20 cellular contexts compared by ENCODE assay signal in the genomic region with DNA sequence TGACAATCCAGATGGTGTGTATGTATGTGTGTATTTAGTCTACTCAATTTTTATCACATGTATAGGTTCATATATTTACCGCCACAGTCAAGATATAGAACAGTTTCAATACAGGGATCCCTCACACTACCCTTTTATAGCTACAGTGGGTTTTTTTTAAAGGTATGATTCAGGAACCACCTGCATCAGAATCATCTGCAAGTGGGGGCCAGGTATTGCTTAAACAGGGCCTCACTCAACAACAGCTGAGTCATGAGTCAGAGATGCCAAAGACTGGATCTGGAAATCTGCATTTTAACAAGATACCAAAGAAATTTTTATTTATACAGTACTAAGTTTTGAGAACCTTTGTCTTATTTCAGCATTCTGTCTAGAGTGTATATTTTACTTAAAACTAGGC.
"Had no signal": no experiment of that assay in that cellular context is flagged by ENCODE, and none has a peak within 500 bp of the region (broad histone marks: within the 10 kb centered on the region; RNA-seq: fewer than 3 reads in every experiment).

No MANE protein-coding gene starts in this region.

- H3K36me3 ChIP-seq: gastroesophageal sphincter, heart right ventricle, neutrophil, pancreas had no signal

- DNase-seq: activated CD4-positive, alpha-beta memory T cell treated with anti-CD3 and anti-CD28 coated beads, Interleukin-2, amount 10 ng/mL, durations not matched to agents 7 days and 5 days; activated CD4-positive, alpha-beta T cell treated with anti-CD3 and anti-CD28 coated beads for 48 hours; activated CD4-positive, CD25-positive, alpha-beta regulatory T cell; activated CD8-positive, alpha-beta memory T cell treated with anti-CD3 and anti-CD28 coated beads, Interleukin-2, amount 10 ng/mL, durations not matched to agents 7 days and 5 days; activated naive CD4-positive, alpha-beta T cell; activated naive CD8-positive, alpha-beta T cell treated with anti-CD3 and anti-CD28 coated beads for 36 hours; amygdala; dorsolateral prefrontal cortex; heart right ventricle; immature natural killer cell; mesendoderm; natural killer cell; pancreas; stimulated activated CD8-positive, alpha-beta memory T cell treated with anti-CD3 and anti-CD28 coated beads, Interleukin-4, amount 100 ng/mL, for 48 hours; stimulated activated naive CD4-positive, alpha-beta T cell; T-helper 1 cell; T-helper 9 cell had no signal

- H3K4me3 ChIP-seq: dorsolateral prefrontal cortex, gastroesophageal sphincter, heart right ventricle, pancreas had no signal

- H3K9me3 ChIP-seq: gastroesophageal sphincter, neutrophil, pancreas had no signal

- H3K4me1 ChIP-seq: gastroesophageal sphincter had no signal

- ATAC-seq: activated CD8-positive, alpha-beta memory T cell treated with anti-CD3 and anti-CD28 coated beads, Interleukin-2, amount 10 ng/mL, durations not matched to agents 7 days and 5 days; gastroesophageal sphincter; heart right ventricle; natural killer cell; pancreas had no signal

- FAIRE-seq: colon, pancreas had no signal

- H3K27me3 ChIP-seq: dorsolateral prefrontal cortex, gastroesophageal sphincter, heart right ventricle, neutrophil, pancreas had no signal

- H3K27ac ChIP-seq: dorsolateral prefrontal cortex, gastroesophageal sphincter, heart right ventricle, neutrophil, pancreas had no signal
